Comparison of ENCODE assay signal across 1 cellular context in the genomic region with DNA sequence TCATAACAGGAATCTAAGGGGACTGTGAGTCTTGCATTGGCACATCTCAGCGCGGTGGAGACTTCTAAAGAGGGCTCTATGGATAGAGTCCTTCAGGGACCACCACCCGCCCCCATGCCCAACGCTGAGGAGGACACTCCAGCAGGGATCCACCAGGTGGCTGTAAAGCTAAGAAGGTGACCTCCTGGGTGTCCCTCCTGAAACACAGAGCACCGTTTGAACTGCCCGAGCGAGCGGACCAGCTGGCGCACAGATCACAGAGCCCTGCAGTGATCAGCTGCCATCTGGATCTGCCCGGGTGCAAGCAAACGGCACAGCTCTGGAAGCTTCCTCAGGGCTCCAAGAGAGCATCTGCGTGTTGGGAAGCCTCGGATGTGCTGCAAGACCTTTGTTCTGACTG.
TF ChIP-seq lines count a peak whose summit lies in the region.

No MANE protein-coding gene starts in this region.

TF ChIP-seq in HepG2, 621 proteins besides CTCF, POLR2A, EP300 and RAD21:
- no peak for TF ChIP-seq ZNF160 (CRISPR knock-in tag; IDR thresholded peaks at IDR 0.05)
- TF ChIP-seq, protein P1, sequence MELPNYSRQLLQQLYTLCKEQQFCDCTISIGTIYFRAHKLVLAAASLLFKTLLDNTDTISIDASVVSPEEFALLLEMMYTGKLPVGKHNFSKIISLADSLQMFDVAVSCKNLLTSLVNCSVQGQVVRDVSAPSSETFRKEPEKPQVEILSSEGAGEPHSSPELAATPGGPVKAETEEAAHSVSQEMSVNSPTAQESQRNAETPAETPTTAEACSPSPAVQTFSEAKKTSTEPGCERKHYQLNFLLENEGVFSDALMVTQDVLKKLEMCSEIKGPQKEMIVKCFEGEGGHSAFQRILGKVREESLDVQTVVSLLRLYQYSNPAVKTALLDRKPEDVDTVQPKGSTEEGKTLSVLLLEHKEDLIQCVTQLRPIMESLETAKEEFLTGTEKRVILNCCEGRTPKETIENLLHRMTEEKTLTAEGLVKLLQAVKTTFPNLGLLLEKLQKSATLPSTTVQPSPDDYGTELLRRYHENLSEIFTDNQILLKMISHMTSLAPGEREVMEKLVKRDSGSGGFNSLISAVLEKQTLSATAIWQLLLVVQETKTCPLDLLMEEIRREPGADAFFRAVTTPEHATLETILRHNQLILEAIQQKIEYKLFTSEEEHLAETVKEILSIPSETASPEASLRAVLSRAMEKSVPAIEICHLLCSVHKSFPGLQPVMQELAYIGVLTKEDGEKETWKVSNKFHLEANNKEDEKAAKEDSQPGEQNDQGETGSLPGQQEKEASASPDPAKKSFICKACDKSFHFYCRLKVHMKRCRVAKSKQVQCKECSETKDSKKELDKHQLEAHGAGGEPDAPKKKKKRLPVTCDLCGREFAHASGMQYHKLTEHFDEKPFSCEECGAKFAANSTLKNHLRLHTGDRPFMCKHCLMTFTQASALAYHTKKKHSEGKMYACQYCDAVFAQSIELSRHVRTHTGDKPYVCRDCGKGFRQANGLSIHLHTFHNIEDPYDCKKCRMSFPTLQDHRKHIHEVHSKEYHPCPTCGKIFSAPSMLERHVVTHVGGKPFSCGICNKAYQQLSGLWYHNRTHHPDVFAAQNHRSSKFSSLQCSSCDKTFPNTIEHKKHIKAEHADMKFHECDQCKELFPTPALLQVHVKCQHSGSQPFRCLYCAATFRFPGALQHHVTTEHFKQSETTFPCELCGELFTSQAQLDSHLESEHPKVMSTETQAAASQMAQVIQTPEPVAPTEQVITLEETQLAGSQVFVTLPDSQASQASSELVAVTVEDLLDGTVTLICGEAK (IDR thresholded peaks at IDR 0.05), result no peak
- TF ChIP-seq, protein P1 (CRISPR knock-in tag; IDR thresholded peaks at IDR 0.05), result no peak
- TF ChIP-seq ZFYVE20 (CRISPR knock-in tag; IDR thresholded peaks at IDR 0.05; ENCODE audit: borderline replicate concordance, low read depth), result no peak
- TF ChIP-seq RERE (CRISPR knock-in tag; IDR thresholded peaks at IDR 0.05; ENCODE audit: low read depth), result no peak
- no peak for TF ChIP-seq ATF4 (CRISPR knock-in tag; IDR thresholded peaks at IDR 0.05)
- TF ChIP-seq ZBTB43 (CRISPR knock-in tag; conservative IDR thresholded peaks at IDR 0.05), result no peak
- no peak for TF ChIP-seq REXO4 (CRISPR knock-in tag; IDR thresholded peaks at IDR 0.05; ENCODE audit: borderline replicate concordance)
- no peak for TF ChIP-seq PITX1 (CRISPR knock-in tag; IDR thresholded peaks at IDR 0.05)
- TF ChIP-seq KDM4B (CRISPR knock-in tag; IDR thresholded peaks at IDR 0.05), result no peak
- no peak for TF ChIP-seq RORA (CRISPR knock-in tag; IDR thresholded peaks at IDR 0.05)
- no peak for TF ChIP-seq POLR2AphosphoS5 (IDR thresholded peaks at IDR 0.05; ENCODE audit: low read depth, low read length)
- no peak for TF ChIP-seq BRD4 (CRISPR knock-in tag; IDR thresholded peaks at IDR 0.05)
